In genomic region chr4:126991965-126992364, GRCh38 we compare ENCODE assay signal across 16 cellular contexts.
A peak's percentile ranks its signal among the peaks of the same experiment; 100 is the strongest.
DNase-seq lines count a peak whose midpoint lies in the region; ATAC-seq, FAIRE-seq and TF ChIP-seq lines count a peak whose summit lies in the region.
"Had no signal": no experiment of that assay in that cellular context is flagged by ENCODE, and none has a peak within 500 bp of the region (broad histone marks: within the 10 kb centered on the region; RNA-seq: fewer than 3 reads in every experiment).

No MANE protein-coding gene starts in this region.

- 29 to 38% methylated on average over 1 of the region's 1 CpG for WGBS in thyroid gland, 2 donors
- WGBS in small intestine, 3 donors = 48 to 79% (median 53%) methylated on average over 1 of the region's 1 CpG

- no peak for TF ChIP-seq POLR2A in thyroid gland (IDR thresholded peaks at IDR 0.05)

- H3K4me1 ChIP-seq in thyroid gland = no peaks in the 10 kb centered on the region
- H3K4me1 ChIP-seq in small intestine (ENCODE audit: control insufficient read depth in 2 of 2, insufficient read depth in 1 of 2, low read depth in 1 of 2, low read length in 1 of 2) = no peaks in the 10 kb centered on the region

- in situ Hi-C loops in astrocyte of the spinal cord (cut with HindIII; ENCODE audit: low sequenced_read_pairs) = no loop called here

- H3K27ac ChIP-seq in thyroid gland (peak overlapping the region in 1 of 3 donors; percentile 2), small intestine (ENCODE audit: low read depth in 1 of 2, low read length in 1 of 2) (no peak overlapping the region)
- H3K27ac ChIP-seq: hepatocyte had no signal

- no peak for FAIRE-seq in small intestine (lab: Jason Lieb, UNC)
- FAIRE-seq: endothelial cell of umbilical vein, K562 had no signal

- no peaks in the 10 kb centered on the region for H3K36me3 ChIP-seq in thyroid gland
- no peaks in the 10 kb centered on the region for H3K36me3 ChIP-seq in small intestine (ENCODE audit: control insufficient read depth in 2 of 2, insufficient read depth in 2 of 2, low read length in 2 of 2)

- DNase-seq in left ventricle myocardium superior (no peak), Right ventricle myocardium inferior (ENCODE audit: missing footprints) (no peak), astrocyte of the spinal cord (ENCODE audit: low read depth, low spot score) (peak; percentile 77), foreskin melanocyte (peak; percentile 87), thyroid gland (peak; percentile 5 to 28), small intestine (no peak), NCI-H1694 treated with DMSO at 0.1 percent for 48 hours (lab: John Stamatoyannopoulos, UW) (no peak), islet precursor cell (no peak)
- DNase-seq: activated naive CD8-positive, alpha-beta T cell treated with anti-CD3 and anti-CD28 coated beads, Interleukin-2, amount 10 ng/mL, durations not matched to agents 7 days and 5 days; activated T-cell treated with anti-CD3 and anti-CD28 coated beads, Interleukin-2, amount 50 U/mL, for 48 hours; left cardiac atrium; NCI-H187; stimulated activated naive CD8-positive, alpha-beta T cell treated with anti-CD3 and anti-CD28 coated beads, Interleukin-15, Interleukin-2, amounts not matched to agents 100 U/mL and 50 U/mL, for 24 hours had no signal

- ATAC-seq in left ventricle myocardium superior (peak; percentile 48), Right ventricle myocardium inferior (no peak)
- ATAC-seq: K562; stimulated activated naive CD8-positive, alpha-beta T cell treated with anti-CD3 and anti-CD28 coated beads, Interleukin-15, Interleukin-2, amounts not matched to agents 100 U/mL and 50 U/mL, for 24 hours had no signal

- H3K9me3 ChIP-seq in thyroid gland (no peaks in the 10 kb centered on the region), small intestine (ENCODE audit: control insufficient read depth, low read depth) (no peaks in the 10 kb centered on the region)

- intact Hi-C loops in left ventricle myocardium superior (cut with micrococcal nuclease) = no loop called here
- intact Hi-C loops in Right ventricle myocardium inferior (cut with DNase I) = no loop called here
- intact Hi-C loops in thyroid gland (cut with DNase I) = no loop called here

- no peaks in the 10 kb centered on the region for H3K27me3 ChIP-seq in thyroid gland
- H3K27me3 ChIP-seq in small intestine (ENCODE audit: control insufficient read depth in 2 of 2, insufficient read depth in 2 of 2, low read length in 2 of 2) = no peaks in the 10 kb centered on the region
- H3K27me3 ChIP-seq: hepatocyte had no signal

- TF ChIP-seq CTCF in astrocyte of the spinal cord (IDR thresholded peaks at IDR 0.05; ENCODE audit: low read depth, low read length) = no peak
- TF ChIP-seq CTCF in thyroid gland (IDR thresholded peaks at IDR 0.05) = no peak

- H3K4me3 ChIP-seq in astrocyte of the spinal cord (ENCODE audit: low read depth, low read length) (no peak overlapping the region), thyroid gland (replicated peaks in 1 of 3) (no peak overlapping the region), small intestine (ENCODE audit: low read depth in 1 of 2, low read length in 2 of 2) (no peak overlapping the region)
- H3K4me3 ChIP-seq: hepatocyte, K562 had no signal

Comparison
In these comparisons a context has a peak if more than half of its experiments do, and no peak if none do; other contexts are left out.
1. DNase-seq: peak in astrocyte of the spinal cord (single experiment), foreskin melanocyte (single experiment) and thyroid gland (2 of 2); none in left ventricle myocardium superior (single experiment), Right ventricle myocardium inferior (single experiment), small intestine (single experiment), NCI-H1694 treated with DMSO at 0.1 percent for 48 hours (single experiment) and islet precursor cell (single experiment).